In the genomic region with DNA sequence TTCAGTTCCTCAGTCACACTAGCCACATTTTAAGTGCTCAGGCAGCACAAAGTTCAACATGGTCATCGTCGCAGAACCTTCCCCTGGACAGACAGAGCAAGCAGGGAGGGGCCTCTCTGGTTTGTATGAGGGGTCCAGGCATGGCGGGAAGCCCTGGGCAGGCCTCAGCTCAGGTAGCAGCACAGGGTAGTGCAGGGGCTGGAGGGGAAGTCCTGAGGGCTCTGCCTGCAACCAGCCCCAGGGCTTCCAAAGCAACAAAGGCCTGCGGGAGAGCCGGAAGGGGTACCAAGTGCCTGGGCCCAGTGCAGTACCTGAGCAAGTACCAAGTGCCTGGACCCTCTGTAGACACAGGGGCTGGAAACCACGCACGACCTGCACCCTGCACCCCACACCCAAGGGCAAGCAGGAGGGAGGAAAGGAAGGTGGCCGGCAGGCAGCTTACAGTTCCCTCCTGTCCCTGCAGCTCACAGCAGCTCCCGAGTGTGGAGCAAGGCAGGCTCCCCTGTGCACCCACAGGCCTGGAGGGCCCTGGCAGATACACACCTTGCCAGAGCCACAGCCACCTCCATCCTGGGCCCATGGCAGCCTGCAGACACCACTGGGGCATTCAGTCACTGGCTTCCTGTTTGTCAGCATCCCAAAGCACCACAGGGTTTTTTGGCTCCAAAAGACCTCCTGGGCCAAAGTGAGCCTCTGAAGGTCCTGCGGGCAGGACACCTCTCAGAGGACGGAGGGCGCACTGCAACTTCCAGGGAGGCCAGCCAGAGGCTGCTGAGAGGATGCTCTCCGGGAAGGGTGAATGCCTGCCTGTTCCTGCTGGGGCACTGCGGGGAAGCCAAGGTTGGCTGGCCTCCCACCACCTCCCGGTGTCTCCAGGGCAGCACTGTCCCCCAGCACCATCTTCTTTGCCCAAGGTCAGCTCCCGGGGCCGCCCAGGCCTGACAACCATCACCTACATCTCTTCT, we compare ENCODE assay signal across 16 cellular contexts. TPM values are rescaled to one million over a fixed set of nuclear protein-coding genes. Genes with fewer than 3 reads are reported as not detected.
DNase-seq lines count a peak whose midpoint lies in the region; ATAC-seq and TF ChIP-seq lines count a peak whose summit lies in the region.
"Had no signal": no experiment of that assay in that cellular context is flagged by ENCODE, and none has a peak within 500 bp of the region (broad histone marks: within the 10 kb centered on the region; RNA-seq: fewer than 3 reads in every experiment).

No MANE protein-coding gene starts in this region.

- DNase-seq in right cardiac atrium (peak in 2 of 3 donors; percentile 6 to 30), right atrium auricular region (ENCODE audit: low spot score) (no peak), RPMI8226 (peak; percentile 20), endodermal cell (peak; percentile 76), osteoblast (ENCODE audit: insufficient read length, low spot score, missing footprints) (peak; percentile 88), caudate nucleus (lab: John Stamatoyannopoulos, UW) (no peak)
- DNase-seq: CD8-positive, alpha-beta T cell; KBM-7; NCI-H1105; NCI-H510A; NCI-H748 treated with DMSO at 0.1 percent for 48 hours; SJCRH30 had no signal

- intact Hi-C loops in right cardiac atrium (cut with DNase I): no loop called here

- peaks cover 21% of the 10 kb centered on the region for H3K27me3 Mint-ChIP-seq in endodermal cell (ENCODE audit: insufficient read depth)
- peaks cover 8% of the 10 kb centered on the region for H3K27me3 Mint-ChIP-seq in stimulated activated memory B cell treated with anti-CD40 and anti-IgM and Interleukin-4, amounts not matched to agents 10 μg/mL and 1 μg/mL and 100 μg/mL, for 72 hours

- TF ChIP-seq CTCF in right atrium auricular region (IDR thresholded peaks at IDR 0.05): no peak
- peak; percentile 47 for TF ChIP-seq CTCF in endodermal cell (conservative IDR thresholded peaks at IDR 0.05)
- TF ChIP-seq CTCF in osteoblast (IDR thresholded peaks at IDR 0.05; ENCODE audit: extremely low read depth, low read depth, low read length): no peak

- ATAC-seq in right cardiac atrium (no peak), GM18858 (IDR thresholded peaks at IDR 0.05; ENCODE audit: unreplicated experiment) (no peak)
- no peak for ATAC-seq in stimulated activated memory B cell treated with anti-CD40 and anti-IgM and Interleukin-4, amounts not matched to agents 10 μg/mL and 1 μg/mL and 100 μg/mL, for 72 hours
- ATAC-seq: CD8-positive, alpha-beta T cell had no signal

- H3K4me3 ChIP-seq in right cardiac atrium (ENCODE audit: low read length) (no peak overlapping the region), right atrium auricular region (no peak overlapping the region), endodermal cell (ENCODE audit: low read length) (no peak overlapping the region), osteoblast (ENCODE audit: insufficient read depth, low read length) (no peak overlapping the region)
- H3K4me3 ChIP-seq: BLaER1 treated with 17β-estradiol and CSF1 and Interleukin-3, amounts not matched to agents 10 nM and 100 nM; SJCRH30 had no signal

- H3K27ac Mint-ChIP-seq in endodermal cell: no peak overlapping the region
- H3K27ac Mint-ChIP-seq in stimulated activated memory B cell treated with anti-CD40 and anti-IgM and Interleukin-4, amounts not matched to agents 10 μg/mL and 1 μg/mL and 100 μg/mL, for 72 hours: no peak overlapping the region
- H3K27ac Mint-ChIP-seq: CD8-positive, alpha-beta T cell had no signal

- H3K36me3 ChIP-seq in right atrium auricular region: no peaks in the 10 kb centered on the region
- H3K36me3 ChIP-seq in endodermal cell (ENCODE audit: control insufficient read depth, insufficient read depth, low read length): no peaks in the 10 kb centered on the region
- no peaks in the 10 kb centered on the region for H3K36me3 ChIP-seq in osteoblast (ENCODE audit: insufficient read depth, low read length)
- H3K36me3 ChIP-seq: BLaER1 treated with 17β-estradiol and CSF1 and Interleukin-3, amounts not matched to agents 10 nM and 100 nM; SJCRH30 had no signal

- no peaks in the 10 kb centered on the region for H3K36me3 Mint-ChIP-seq in endodermal cell (ENCODE audit: low read depth)
- H3K36me3 Mint-ChIP-seq in stimulated activated memory B cell treated with anti-CD40 and anti-IgM and Interleukin-4, amounts not matched to agents 10 μg/mL and 1 μg/mL and 100 μg/mL, for 72 hours: no peaks in the 10 kb centered on the region
- H3K36me3 Mint-ChIP-seq: CD8-positive, alpha-beta T cell had no signal

- no peaks in the 10 kb centered on the region for H3K27me3 ChIP-seq in right cardiac atrium (ENCODE audit: control insufficient read depth, insufficient read depth)
- peaks cover 0 to 3% of the 10 kb centered on the region in 2 donors for H3K27me3 ChIP-seq in right atrium auricular region
- peaks cover 12% of the 10 kb centered on the region for H3K27me3 ChIP-seq in endodermal cell (ENCODE audit: control insufficient read depth, insufficient read depth, low read length, poor library complexity, severe bottlenecking)
- H3K27me3 ChIP-seq in osteoblast (ENCODE audit: insufficient read depth, low read length): peaks cover 2% of the 10 kb centered on the region
- H3K27me3 ChIP-seq: SJCRH30 had no signal

- H3K27ac ChIP-seq in right cardiac atrium (ENCODE audit: low read length) (no peak overlapping the region), right atrium auricular region (no peak overlapping the region), endodermal cell (ENCODE audit: low read depth, low read length) (no peak overlapping the region), osteoblast (ENCODE audit: low read depth, low read length) (no peak overlapping the region), caudate nucleus (ENCODE audit: low read depth, low read length) (no peak overlapping the region)
- H3K27ac ChIP-seq: BLaER1 treated with 17β-estradiol and CSF1 and Interleukin-3, amounts not matched to agents 10 nM and 100 nM; RWPE1; SJCRH30 had no signal

- no peak overlapping the region for H2AFZ ChIP-seq in osteoblast (ENCODE audit: low read length)

- 78% methylated on average over 17 of the region's 17 CpGs for WGBS in right cardiac atrium
- WGBS in endodermal cell (ENCODE audit: insufficient coverage in 1 of 2, insufficient read length in 1 of 2), 2 experiments: 71 to 88% methylated on average over 3 to 17 of the region's 17 CpGs

- H3K9me3 ChIP-seq in right cardiac atrium (ENCODE audit: control insufficient read depth, low read length) (no peaks in the 10 kb centered on the region), right atrium auricular region (no peaks in the 10 kb centered on the region), endodermal cell (ENCODE audit: control insufficient read depth, low read length) (no peaks in the 10 kb centered on the region), osteoblast (ENCODE audit: low read depth, low read length) (no peaks in the 10 kb centered on the region)
- H3K9me3 ChIP-seq: BLaER1 treated with 17β-estradiol and CSF1 and Interleukin-3, amounts not matched to agents 10 nM and 100 nM; SJCRH30 had no signal

- no peak overlapping the region for H3K4me2 ChIP-seq in osteoblast (ENCODE audit: insufficient read depth, low read length)
- H3K4me2 ChIP-seq: BLaER1 treated with 17β-estradiol and CSF1 and Interleukin-3, amounts not matched to agents 10 nM and 100 nM had no signal

- H3K4me3 Mint-ChIP-seq in endodermal cell: no peak overlapping the region
- no peak overlapping the region for H3K4me3 Mint-ChIP-seq in stimulated activated memory B cell treated with anti-CD40 and anti-IgM and Interleukin-4, amounts not matched to agents 10 μg/mL and 1 μg/mL and 100 μg/mL, for 72 hours
- H3K4me3 Mint-ChIP-seq: CD8-positive, alpha-beta T cell had no signal

- no peaks in the 10 kb centered on the region for H3K79me2 ChIP-seq in osteoblast (ENCODE audit: insufficient read depth, low read length)

- H3K4me1 Mint-ChIP-seq in endodermal cell: no peaks in the 10 kb centered on the region
- no peaks in the 10 kb centered on the region for H3K4me1 Mint-ChIP-seq in stimulated activated memory B cell treated with anti-CD40 and anti-IgM and Interleukin-4, amounts not matched to agents 10 μg/mL and 1 μg/mL and 100 μg/mL, for 72 hours

- no peaks in the 10 kb centered on the region for H3K9me3 Mint-ChIP-seq in endodermal cell
- no peaks in the 10 kb centered on the region for H3K9me3 Mint-ChIP-seq in stimulated activated memory B cell treated with anti-CD40 and anti-IgM and Interleukin-4, amounts not matched to agents 10 μg/mL and 1 μg/mL and 100 μg/mL, for 72 hours
- H3K9me3 Mint-ChIP-seq: CD8-positive, alpha-beta T cell had no signal

- H4K20me1 ChIP-seq in osteoblast (ENCODE audit: insufficient read depth, low read length): no peaks in the 10 kb centered on the region

- H3K4me1 ChIP-seq in right cardiac atrium (ENCODE audit: control insufficient read depth, insufficient read depth, low read length) (no peaks in the 10 kb centered on the region), right atrium auricular region (no peaks in the 10 kb centered on the region), endodermal cell (ENCODE audit: control insufficient read depth, insufficient read depth, low read length) (no peaks in the 10 kb centered on the region), osteoblast (ENCODE audit: insufficient read depth, low read length) (no peaks in the 10 kb centered on the region)
- H3K4me1 ChIP-seq: SJCRH30 had no signal

- H3K9ac ChIP-seq in endodermal cell (ENCODE audit: extremely low read depth, low read length, poor library complexity, severe bottlenecking): no peak overlapping the region
- H3K9ac ChIP-seq: BLaER1 treated with 17β-estradiol and CSF1 and Interleukin-3, amounts not matched to agents 10 nM and 100 nM had no signal

RNA-seq across cellular contexts. Expression of a gene that starts 6.5 kb away (rescaled TPM):
- total RNA-seq in right cardiac atrium (under 1 TPM; 0.23 to 0.47 (median 0.33) TPM), right atrium auricular region (under 1 TPM; 0.12 to 0.44 TPM), endodermal cell (1 to 10 TPM; 1.2 to 3.5 TPM), osteoblast (under 0.01 TPM in 2 replicates)
- polyA plus RNA-seq in right cardiac atrium: 0.59 TPM
- polyA plus RNA-seq in endodermal cell (2013, experiment 1 of 2): 2.6 TPM
- polyA plus RNA-seq in endodermal cell (2013, experiment 2 of 2): 2.3 TPM
- total RNA-seq: CD8-positive, alpha-beta T cell had no signal

Comparison
In these comparisons a context has a peak if more than half of its experiments do, and no peak if none do; other contexts are left out.
1. DNase-seq: peak in right cardiac atrium (2 of 3), RPMI8226 (single experiment), endodermal cell (single experiment) and osteoblast (single experiment); none in right atrium auricular region (single experiment) and caudate nucleus (0 of 61).